Comparison of ENCODE assay signal across 29 cellular contexts in genomic region chr16:50528820-50529219, GRCh38. TPM values are rescaled to one million over a fixed set of nuclear protein-coding genes. Genes with fewer than 3 reads are reported as not detected.
"Had no signal": no experiment of that assay in that cellular context is flagged by ENCODE, and none has a peak within 500 bp of the region (broad histone marks: within the 10 kb centered on the region; RNA-seq: fewer than 3 reads in every experiment).

No MANE protein-coding gene starts in this region.

- H3K9me3 ChIP-seq: colonic mucosa had no signal

- H3K27me3 ChIP-seq: brain microvascular endothelial cell, colonic mucosa had no signal

- H3K4me1 Mint-ChIP-seq: activated B cell treated with CpG ODN at 0.5 μM for 24 hours had no signal

- DNase-seq: activated B cell treated with CpG ODN at 0.5 μM for 24 hours; activated CD4-positive, alpha-beta T cell treated with anti-CD3 and anti-CD28 coated beads for 48 hours; activated CD4-positive, alpha-beta T cell treated with anti-CD3 and anti-CD28 coated beads, Interleukin-2, amount 50 U/mL, for 1 hour; activated CD4-positive, alpha-beta T cell treated with anti-CD3 and anti-CD28 coated beads, Interleukin-2, amount 50 U/mL, for 48 hours; activated CD8-positive, alpha-beta memory T cell treated with anti-CD3 and anti-CD28 coated beads for 24 hours; activated CD8-positive, alpha-beta memory T cell treated with anti-CD3 and anti-CD28 coated beads, Interleukin-2, amount 50 U/mL, for 4 hours; activated CD8-positive, alpha-beta T cell treated with anti-CD3 and anti-CD28 coated beads for 36 hours; activated gamma-delta T cell treated with Interleukin-2 at 50 U/mL for 16 hours; activated naive CD4-positive, alpha-beta T cell treated with anti-CD3 and anti-CD28 coated beads, Interleukin-2, amount 50 U/mL, for 16 hours; activated naive CD4-positive, alpha-beta T cell treated with Interleukin-2 at 50 U/mL for 16 hours; activated T-cell treated with anti-CD3 and anti-CD28 coated beads for 4 hours; activated T-cell treated with anti-CD3 and anti-CD28 coated beads, Interleukin-2, amount 50 U/mL, for 24 hours; activated T-cell treated with anti-CD3 and anti-CD28 coated beads, Interleukin-2, amount 50 U/mL, for 72 hours; amniotic stem cell; anterior cingulate cortex; brain microvascular endothelial cell; caudate nucleus; colonic mucosa; effector memory CD4-positive, alpha-beta T cell; foreskin fibroblast; T-helper 1 cell; T-helper 17 cell; T1000; WERI-Rb-1 had no signal

- H3K4me3 Mint-ChIP-seq: activated B cell treated with CpG ODN at 0.5 μM for 24 hours; activated CD8-positive, alpha-beta T cell treated with anti-CD3 and anti-CD28 coated beads for 36 hours; activated naive CD8-positive, alpha-beta T cell; activated T-cell treated with anti-CD3 and anti-CD28 coated beads, Interleukin-2, amount 50 U/mL, for 24 hours; activated T-cell treated with anti-CD3 and anti-CD28 coated beads, Interleukin-2, amount 50 U/mL, for 72 hours; T-helper 17 cell; T-helper 2 cell treated with Interferon-gamma antibody and Interleukin-4, amounts not matched to agents 5 μg/mL and 100 μg/mL, for 36 hours had no signal

- H3K4me1 ChIP-seq: colonic mucosa had no signal

- H3K27ac ChIP-seq: brain microvascular endothelial cell, colonic mucosa, epithelial cell of prostate, WERI-Rb-1 had no signal

- H3K27me3 Mint-ChIP-seq: activated CD8-positive, alpha-beta T cell treated with anti-CD3 and anti-CD28 coated beads for 36 hours; activated naive CD8-positive, alpha-beta T cell; activated T-cell treated with anti-CD3 and anti-CD28 coated beads, Interleukin-2, amount 50 U/mL, for 24 hours had no signal

- H3K27ac Mint-ChIP-seq: activated B cell treated with CpG ODN at 0.5 μM for 24 hours; activated CD8-positive, alpha-beta T cell treated with anti-CD3 and anti-CD28 coated beads for 36 hours; activated naive CD8-positive, alpha-beta T cell; activated T-cell treated with anti-CD3 and anti-CD28 coated beads, Interleukin-2, amount 50 U/mL, for 24 hours; activated T-cell treated with anti-CD3 and anti-CD28 coated beads, Interleukin-2, amount 50 U/mL, for 72 hours; T-helper 17 cell; T-helper 2 cell treated with Interferon-gamma antibody and Interleukin-4, amounts not matched to agents 5 μg/mL and 100 μg/mL, for 36 hours had no signal

- ATAC-seq: activated CD4-positive, CD25-positive, alpha-beta regulatory T cell treated with anti-CD3 and anti-CD28 coated beads, Interleukin-2, amount 50 U/mL, for 24 hours; activated CD8-positive, alpha-beta T cell treated with anti-CD3 and anti-CD28 coated beads for 36 hours; activated T-cell treated with anti-CD3 and anti-CD28 coated beads, Interleukin-2, amount 50 U/mL, for 72 hours; T-helper 17 cell had no signal

RNA-seq across cellular contexts. Expression of gene NKD1, which starts 19.4 kb away (rescaled TPM):
- total RNA-seq: endothelial cell of umbilical vein had no signal
